In genomic region chr2:37925063-37925897, GRCh38 we compare ENCODE assay signal across 1 cellular context.
TF ChIP-seq lines count a peak whose summit lies in the region.

Gene RMDN2, plus strand, starts transcription at chr2:37925287. Its CDS starts 3,991 bp downstream, at chr2:37929278.

TF ChIP-seq in H1, 55 proteins besides CTCF, POLR2A, EP300 and RAD21 (continued from another document):
- TF ChIP-seq MAX (IDR thresholded peaks at IDR 0.05) (peak; percentile 51; the same call in 1 of the 2 replicates), KDM5A (IDR thresholded peaks at IDR 0.05; ENCODE audit: low read length) (no peak), JUN (IDR thresholded peaks at IDR 0.05; ENCODE audit: low read depth, low read length) (no peak), SP1 (IDR thresholded peaks at IDR 0.05; ENCODE audit: low read depth, low read length) (peak; percentile 15; the same call in 1 of the 2 replicates), RXRA (IDR thresholded peaks at IDR 0.05; ENCODE audit: insufficient read depth, low read depth, low read length) (no peak), EZH2 (IDR thresholded peaks at IDR 0.05; ENCODE audit: low read depth, low read length, severe bottlenecking) (no peak), TCF12 (IDR thresholded peaks at IDR 0.05; ENCODE audit: low read depth, low read length) (peak; percentile 45; the same call in 1 of the 2 replicates), SIN3A (conservative IDR thresholded peaks at IDR 0.05 in 1 of 2, IDR thresholded peaks at IDR 0.05 in 1 of 2; ENCODE audit: low read depth in 1 of 2, low read length in 2 of 2) (peak in 1 of 2 experiments; percentile 88; a peak in 2 of 4 replicates), ASH2L (IDR thresholded peaks at IDR 0.05; ENCODE audit: low read length) (peak; percentile 78), CHD7 (IDR thresholded peaks at IDR 0.05; ENCODE audit: insufficient replicate concordance, low read length) (no peak), EGR1 (IDR thresholded peaks at IDR 0.05; ENCODE audit: borderline replicate concordance, low read depth, low read length) (peak; percentile 99), CBX8 (IDR thresholded peaks at IDR 0.05; ENCODE audit: borderline replicate concordance, low read depth, low read length) (no peak), YY1 (IDR thresholded peaks at IDR 0.05; ENCODE audit: low read depth, low read length) (0 out of 2 replicates have a peak, but pooled peaks have one; percentile 12), GABPA (IDR thresholded peaks at IDR 0.05; ENCODE audit: borderline replicate concordance, insufficient read depth, low read length) (peak; percentile 83), USF2 (IDR thresholded peaks at IDR 0.05; ENCODE audit: low read length) (no peak), NRF1 (IDR thresholded peaks at IDR 0.05; ENCODE audit: low read depth, low read length) (peak; percentile 33; the same call in 1 of the 2 replicates), CHD1 (IDR thresholded peaks at IDR 0.05; ENCODE audit: low read depth, low read length) (no peak), HDAC2 (IDR thresholded peaks at IDR 0.05; ENCODE audit: borderline replicate concordance in 1 of 2, low read depth in 2 of 2, low read length in 2 of 2) (peak; percentile 32 to 67; a peak in 1 of 4 replicates), PHF8 (conservative IDR thresholded peaks at IDR 0.05; ENCODE audit: low read depth, low read length) (peak; percentile 84), TAF1 (IDR thresholded peaks at IDR 0.05; ENCODE audit: low read depth, low read length) (peak; percentile 88), FOSL1 (IDR thresholded peaks at IDR 0.05; ENCODE audit: insufficient read depth, low read depth, low read length) (peak; percentile 85), JUND (IDR thresholded peaks at IDR 0.05; ENCODE audit: low read length) (no peak), KDM1A (IDR thresholded peaks at IDR 0.05; ENCODE audit: borderline replicate concordance, low read length) (no peak), E2F6 (IDR thresholded peaks at IDR 0.05) (peak; percentile 95), ATF2 (IDR thresholded peaks at IDR 0.05; ENCODE audit: low read length) (no peak), CEBPB (IDR thresholded peaks at IDR 0.05; ENCODE audit: low read depth, low read length) (peak; percentile 44; the same call in 1 of the 2 replicates), TAF7 (optimal IDR thresholded peaks at IDR 0.05; ENCODE audit: borderline replicate concordance, low read depth, low read length) (peak; percentile 83), TBP (IDR thresholded peaks at IDR 0.05; ENCODE audit: low read depth, low read length) (peak; percentile 55; the same call in 1 of the 2 replicates), ATF3 (IDR thresholded peaks at IDR 0.05; ENCODE audit: insufficient read depth, low read depth, low read length) (no peak), HDAC6 (IDR thresholded peaks at IDR 0.05; ENCODE audit: low read depth, low read length) (no peak), GTF2F1 (IDR thresholded peaks at IDR 0.05; ENCODE audit: borderline replicate concordance, low read depth, low read length) (peak; percentile 78; the same call in 1 of the 2 replicates), KDM4A (IDR thresholded peaks at IDR 0.05; ENCODE audit: low read depth, low read length, severe bottlenecking) (peak; percentile 66), POLR2AphosphoS5 (IDR thresholded peaks at IDR 0.05; ENCODE audit: low read depth, low read length) (peak; percentile 89), RBBP5 (IDR thresholded peaks at IDR 0.05; ENCODE audit: borderline replicate concordance, low read depth, low read length) (peak; percentile 66; the same call in 1 of the 2 replicates), NANOG (IDR thresholded peaks at IDR 0.05; ENCODE audit: insufficient read depth, low read depth, low read length, poor library complexity, severe bottlenecking) (peak; percentile 54), RNF2 (IDR thresholded peaks at IDR 0.05; ENCODE audit: borderline replicate concordance, low read depth, low read length, missing control alignments, poor library complexity, severe bottlenecking) (no peak), SAP30 (IDR thresholded peaks at IDR 0.05; ENCODE audit: insufficient read depth, insufficient replicate concordance, low read length) (no peak), TEAD4 (IDR thresholded peaks at IDR 0.05; ENCODE audit: low read depth, low read length) (peak; percentile 59; the same call in 1 of the 2 replicates), CTBP2 (IDR thresholded peaks at IDR 0.05; ENCODE audit: borderline replicate concordance, insufficient read depth, insufficient read length, low read length) (peak; percentile 50)
